Comparison of ENCODE assay signal across 1 cellular context in genomic region chr19:19276851-19277250, GRCh38.
TF ChIP-seq lines count a peak whose summit lies in the region.

No MANE protein-coding gene starts in this region.

TF ChIP-seq in SK-N-SH treated with all-trans-retinoic acid at 6 μM for 48 hours, 23 proteins besides CTCF, POLR2A, EP300 and RAD21 (continued from another document):
- TF ChIP-seq PATZ1 (CRISPR knock-in tag; IDR thresholded peaks at IDR 0.05; ENCODE audit: borderline replicate concordance) = no peak
- no peak for TF ChIP-seq ZFP3 (CRISPR knock-in tag; IDR thresholded peaks at IDR 0.05)
